Comparison of ENCODE assay signal across 8 cellular contexts in genomic region chr10:127990846-127991542, GRCh38.
DNase-seq lines count a peak whose midpoint lies in the region; ATAC-seq and TF ChIP-seq lines count a peak whose summit lies in the region.

No MANE protein-coding gene starts in this region.

- dilution Hi-C loops in IMR-90 (cut with HindIII; ENCODE audit: low sequenced_read_pairs, unreplicated experiment): no loop called here

- peak overlapping the region; percentile 59 for H2BK5ac ChIP-seq in IMR-90 (ENCODE audit: low read depth, low read length, poor library complexity, severe bottlenecking)

- intact Hi-C loops in IMR-90 (cut with micrococcal nuclease): no loop called here
- intact Hi-C loops in mucosa of descending colon (cut with DNase I, micrococcal nuclease): no loop called here

- ATAC-seq in IMR-90 (ENCODE audit: low read depth): peak; percentile 74
- peak; percentile 50 for ATAC-seq in activated naive CD8-positive, alpha-beta T cell treated with anti-CD3 and anti-CD28 coated beads, Interleukin-2, amount 10 ng/mL, durations not matched to agents 7 days and 5 days (ENCODE audit: low read depth)
- peak; percentile 36 for ATAC-seq in mucosa of descending colon
- ATAC-seq in thoracic aorta (ENCODE audit: insufficient number of reproducible peaks, low FRiP score, low read depth): peak; percentile 58
- ATAC-seq in GM19395 (IDR thresholded peaks at IDR 0.05; ENCODE audit: unreplicated experiment): no peak

- CTCF ChIA-PET in IMR-90 (lab: Yijun Ruan, JAX): interaction anchor here (0.6 to 1.2 kb wide), 2 partner anchors 9 to 20 kb away, joined by 3 to 4 read pairs; no protein-coding TSS in a partner anchor

- H3K4me2 ChIP-seq in IMR-90 (ENCODE audit: low read depth, low read length) (peak overlapping the region; percentile 74; the same call in 1 of the 2 replicates), MM.1S (ENCODE audit: low read depth, low read length) (no peak overlapping the region)

- no peaks in the 10 kb centered on the region for H3K9me2 ChIP-seq in MM.1S (replicated peaks; ENCODE audit: insufficient read depth, low read length)

- no peaks in the 10 kb centered on the region for H3F3A ChIP-seq in MM.1S (ENCODE audit: insufficient read depth, low read length)

- H2AK5ac ChIP-seq in IMR-90 (ENCODE audit: low read depth, low read length): no peak overlapping the region

- H3K14ac ChIP-seq in IMR-90 (replicated peaks; ENCODE audit: low read depth, low read length): no peak overlapping the region

- WGBS in IMR-90 (ENCODE audit: extremely low coverage in 2 of 2, insufficient read length in 1 of 2), 2 experiments: 71% methylated on average over 1 of the region's 15 CpGs; no CpG with 5 or more reads in 1 of the 2 experiments

- H3K56ac ChIP-seq in IMR-90 (ENCODE audit: extremely low read depth, insufficient read depth, low read length): no peak overlapping the region

- TF ChIP-seq CTCF in IMR-90 (conservative IDR thresholded peaks at IDR 0.05; ENCODE audit: low read depth, low read length) (no peak), mucosa of descending colon (IDR thresholded peaks at IDR 0.05) (no peak), thoracic aorta (IDR thresholded peaks at IDR 0.05) (no peak), MM.1S (IDR thresholded peaks at IDR 0.05; ENCODE audit: low read length) (no peak)

- H2AFZ ChIP-seq in IMR-90 (replicated peaks; ENCODE audit: low read length, poor library complexity): no peak overlapping the region
- no peak overlapping the region for H2AFZ ChIP-seq in MM.1S (ENCODE audit: low read length)

- H4K91ac ChIP-seq in IMR-90 (ENCODE audit: insufficient read depth, low read depth, low read length): peak overlapping the region; percentile 25; the same call in 1 of the 2 replicates

- H3K79me2 ChIP-seq in MM.1S (ENCODE audit: low read length): no peaks in the 10 kb centered on the region

- no peaks in the 10 kb centered on the region for H3K36me3 Mint-ChIP-seq in activated naive CD8-positive, alpha-beta T cell treated with anti-CD3 and anti-CD28 coated beads, Interleukin-2, amount 10 ng/mL, durations not matched to agents 7 days and 5 days

- no peak for TF ChIP-seq RAD21 in IMR-90 (IDR thresholded peaks at IDR 0.05; ENCODE audit: low read length)

- H3K18ac ChIP-seq in IMR-90 (ENCODE audit: low read depth, low read length): peak overlapping the region; percentile 67; the same call in 1 of the 2 replicates

- no peak overlapping the region for H3K9ac ChIP-seq in IMR-90 (ENCODE audit: low read depth, low read length)
- H3K9ac ChIP-seq in MM.1S (ENCODE audit: low read length): no peak overlapping the region

- H3K9me3 Mint-ChIP-seq in activated naive CD8-positive, alpha-beta T cell treated with anti-CD3 and anti-CD28 coated beads, Interleukin-2, amount 10 ng/mL, durations not matched to agents 7 days and 5 days: no peaks in the 10 kb centered on the region

- no peak for TF ChIP-seq POLR2A in IMR-90 (IDR thresholded peaks at IDR 0.05; ENCODE audit: low read depth, low read length)

- H3K9me3 ChIP-seq in IMR-90 (ENCODE audit: control insufficient read depth, insufficient read depth, low read length) (no peaks in the 10 kb centered on the region), mucosa of descending colon (no peaks in the 10 kb centered on the region), thoracic aorta (no peaks in the 10 kb centered on the region), MM.1S (replicated peaks; ENCODE audit: insufficient read depth, low read length) (no peaks in the 10 kb centered on the region)

- H3K4me3 Mint-ChIP-seq in activated naive CD8-positive, alpha-beta T cell treated with anti-CD3 and anti-CD28 coated beads, Interleukin-2, amount 10 ng/mL, durations not matched to agents 7 days and 5 days: peak overlapping the region; percentile 35

- no peak overlapping the region for H3K23ac ChIP-seq in IMR-90 (ENCODE audit: low read depth, low read length)

- H3K36me3 ChIP-seq in IMR-90 (ENCODE audit: control insufficient read depth, insufficient read depth, low read length): no peaks in the 10 kb centered on the region
- H3K36me3 ChIP-seq in mucosa of descending colon (ENCODE audit: low read depth): no peaks in the 10 kb centered on the region
- H3K36me3 ChIP-seq in thoracic aorta: no peaks in the 10 kb centered on the region
- H3K36me3 ChIP-seq in MM.1S (replicated peaks; ENCODE audit: insufficient read depth, low read length): no peaks in the 10 kb centered on the region

- H3K27me3 ChIP-seq in IMR-90 (ENCODE audit: control insufficient read depth, insufficient read depth, low read length) (no peaks in the 10 kb centered on the region), thoracic aorta (replicated peaks; ENCODE audit: insufficient read depth) (no peaks in the 10 kb centered on the region), MM.1S (replicated peaks; ENCODE audit: insufficient read depth, low read length) (no peaks in the 10 kb centered on the region)

- peak overlapping the region; percentile 30 for H3K27ac Mint-ChIP-seq in activated naive CD8-positive, alpha-beta T cell treated with anti-CD3 and anti-CD28 coated beads, Interleukin-2, amount 10 ng/mL, durations not matched to agents 7 days and 5 days

- H3K4me1 Mint-ChIP-seq in activated naive CD8-positive, alpha-beta T cell treated with anti-CD3 and anti-CD28 coated beads, Interleukin-2, amount 10 ng/mL, durations not matched to agents 7 days and 5 days: peaks cover 9% of the 10 kb centered on the region

- no peaks in the 10 kb centered on the region for H3K9me1 ChIP-seq in IMR-90 (ENCODE audit: insufficient read depth, low read length)

- POLR2A ChIA-PET in IMR-90 (lab: Charles Lee; ENCODE audit: unreplicated experiment): no interaction called here
- POLR2A ChIA-PET in activated naive CD8-positive, alpha-beta T cell treated with anti-CD3 and anti-CD28 coated beads, Interleukin-2, amount 10 ng/mL, durations not matched to agents 7 days and 5 days (lab: Charles Lee): no interaction called here

- H2BK20ac ChIP-seq in IMR-90 (ENCODE audit: low read depth, low read length): no peak overlapping the region

- H3K27ac ChIP-seq in IMR-90 (ENCODE audit: insufficient read depth, low read length): peak overlapping the region; percentile 6; the same call in 1 of the 2 replicates
- H3K27ac ChIP-seq in thoracic aorta: peak overlapping the region; percentile 9 to 76
- H3K27ac ChIP-seq in MM.1S (ENCODE audit: low read length): no peak overlapping the region

- H4K20me1 ChIP-seq in IMR-90 (ENCODE audit: insufficient read depth, low read length) (no peaks in the 10 kb centered on the region), MM.1S (ENCODE audit: insufficient read depth, low read length) (no peaks in the 10 kb centered on the region)

- H2AK9ac ChIP-seq in IMR-90 (replicated peaks; ENCODE audit: low read depth, low read length, poor library complexity): no peak overlapping the region

- DNase-seq in A172 (ENCODE audit: low spot score) (peak; percentile 79), IMR-90 (peak; percentile 76), mucosa of descending colon (no peak), thoracic aorta (ENCODE audit: low spot score) (no peak), NCI-H1694 treated with DMSO at 0.1 percent for 48 hours (lab: John Stamatoyannopoulos, UW) (no peak), MM.1S (no peak)
- no peak for DNase-seq in activated naive CD8-positive, alpha-beta T cell treated with anti-CD3 and anti-CD28 coated beads, Interleukin-2, amount 10 ng/mL, durations not matched to agents 7 days and 5 days

- H4K5ac ChIP-seq in IMR-90 (ENCODE audit: low read depth, low read length): no peak overlapping the region

- peak overlapping the region in 1 of 2 experiments; percentile 42; a peak in 1 of 4 replicates for H4K8ac ChIP-seq in IMR-90 (ENCODE audit: low read depth in 2 of 2, low read length in 2 of 2)

- H3K4ac ChIP-seq in IMR-90 (ENCODE audit: low read depth, low read length): peak overlapping the region; percentile 27; the same call in 1 of the 2 replicates

- H3K4me1 ChIP-seq in IMR-90 (ENCODE audit: control insufficient read depth, insufficient read depth, low read length) (peaks cover 4% of the 10 kb centered on the region), mucosa of descending colon (ENCODE audit: low read depth) (no peaks in the 10 kb centered on the region), thoracic aorta (ENCODE audit: control insufficient read depth in 1 of 2, low read depth in 2 of 2) (peaks cover 24 to 28% of the 10 kb centered on the region in 2 donors), MM.1S (ENCODE audit: low read length) (no peaks in the 10 kb centered on the region)

- no peaks in the 10 kb centered on the region for H3K79me1 ChIP-seq in IMR-90 (ENCODE audit: low read depth in 1 of 2, low read length in 2 of 2)

- no peak overlapping the region for H3K4me3 ChIP-seq in IMR-90 (ENCODE audit: insufficient read depth, low read depth, low read length)
- no peak overlapping the region for H3K4me3 ChIP-seq in mucosa of descending colon
- peak overlapping the region; percentile 24 for H3K4me3 ChIP-seq in thoracic aorta
- no peak overlapping the region for H3K4me3 ChIP-seq in MM.1S (ENCODE audit: low read length)

- BruUV-seq in IMR-90 (replicated peaks; lab: Mats Ljungman, UMichigan): no TSS peak

- peaks cover 14% of the 10 kb centered on the region for H3K27me3 Mint-ChIP-seq in activated naive CD8-positive, alpha-beta T cell treated with anti-CD3 and anti-CD28 coated beads, Interleukin-2, amount 10 ng/mL, durations not matched to agents 7 days and 5 days

- H2BK120ac ChIP-seq in IMR-90 (ENCODE audit: low read depth, low read length): peak overlapping the region; percentile 61; the same call in 1 of the 2 replicates

- no peak overlapping the region for H2BK15ac ChIP-seq in IMR-90 (ENCODE audit: low read depth, low read length)

- in situ Hi-C loops in IMR-90 (cut with MboI; ENCODE audit: low sequenced_read_pairs): no loop called here

TF ChIP-seq in IMR-90, 13 proteins besides CTCF, POLR2A, EP300 and RAD21 (continues in another document):
- TF ChIP-seq FOS (IDR thresholded peaks at IDR 0.05; ENCODE audit: low read depth, low read length) (no peak), NFE2L2 (IDR thresholded peaks at IDR 0.05; ENCODE audit: low read depth, low read length) (no peak), RCOR1 (IDR thresholded peaks at IDR 0.05; ENCODE audit: insufficient replicate concordance, low read length) (no peak), MAFK (IDR thresholded peaks at IDR 0.05; ENCODE audit: low read depth, low read length) (no peak), USF2 (IDR thresholded peaks at IDR 0.05; ENCODE audit: low read depth, low read length) (no peak)

Comparison
In these comparisons a context has a peak if more than half of its experiments do, and no peak if none do; other contexts are left out.
1. DNase-seq: peak in A172 (single experiment) and IMR-90 (single experiment); none in activated naive CD8-positive, alpha-beta T cell treated with anti-CD3 and anti-CD28 coated beads, Interleukin-2, amount 10 ng/mL, durations not matched to agents 7 days and 5 days (single experiment), mucosa of descending colon (0 of 3), thoracic aorta (single experiment), NCI-H1694 treated with DMSO at 0.1 percent for 48 hours (single experiment) and MM.1S (single experiment).